In the genomic region with DNA sequence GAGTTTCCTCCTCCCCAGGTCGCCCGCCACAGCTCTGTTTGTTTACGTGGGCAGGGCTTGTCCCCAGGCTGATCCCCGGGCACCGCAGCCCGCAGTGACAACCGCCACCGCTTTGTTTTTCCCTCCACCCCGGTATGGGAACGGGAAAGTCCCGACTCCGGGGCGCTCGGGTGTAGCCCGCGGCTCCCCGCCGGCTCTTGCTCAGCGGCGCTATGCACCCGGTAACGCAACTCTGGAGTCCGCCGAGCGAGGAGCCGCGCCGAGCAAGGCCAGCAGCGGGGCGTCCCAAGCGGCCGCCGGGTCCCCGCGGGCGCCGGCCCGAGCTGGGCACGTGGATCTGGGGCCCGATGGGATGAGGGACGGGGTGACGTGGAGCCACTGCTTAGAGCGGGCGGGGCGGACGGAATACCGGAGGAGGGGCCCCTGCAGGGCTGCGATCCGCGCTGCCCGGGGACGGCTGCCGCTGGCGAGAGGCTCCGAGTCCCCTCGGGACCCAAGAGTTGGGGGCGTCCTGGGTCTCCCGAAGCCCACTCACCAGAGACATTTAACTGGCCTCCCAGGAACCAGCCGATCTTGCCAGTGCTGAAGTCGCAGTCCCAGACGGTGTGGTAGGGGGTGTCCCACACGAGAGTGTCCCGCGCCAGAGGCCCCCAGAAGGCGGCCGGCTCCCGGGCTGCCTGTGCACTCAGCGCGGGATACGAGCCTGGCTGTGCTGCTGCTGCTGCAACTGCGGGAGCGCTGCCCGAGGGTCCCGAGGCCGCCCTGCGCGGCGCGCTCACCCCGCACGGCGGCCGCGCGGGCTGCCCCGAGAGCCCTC, we compare ENCODE assay signal across 1 cellular context.
A peak's percentile ranks its signal among the peaks of the same experiment; 100 is the strongest.
TF ChIP-seq lines count a peak whose summit lies in the region.

No MANE protein-coding gene starts in this region.

TF ChIP-seq in HEK293, 187 proteins besides CTCF, POLR2A, EP300 and RAD21 (continued from another document and continues in another):
- TF ChIP-seq, protein P1, sequence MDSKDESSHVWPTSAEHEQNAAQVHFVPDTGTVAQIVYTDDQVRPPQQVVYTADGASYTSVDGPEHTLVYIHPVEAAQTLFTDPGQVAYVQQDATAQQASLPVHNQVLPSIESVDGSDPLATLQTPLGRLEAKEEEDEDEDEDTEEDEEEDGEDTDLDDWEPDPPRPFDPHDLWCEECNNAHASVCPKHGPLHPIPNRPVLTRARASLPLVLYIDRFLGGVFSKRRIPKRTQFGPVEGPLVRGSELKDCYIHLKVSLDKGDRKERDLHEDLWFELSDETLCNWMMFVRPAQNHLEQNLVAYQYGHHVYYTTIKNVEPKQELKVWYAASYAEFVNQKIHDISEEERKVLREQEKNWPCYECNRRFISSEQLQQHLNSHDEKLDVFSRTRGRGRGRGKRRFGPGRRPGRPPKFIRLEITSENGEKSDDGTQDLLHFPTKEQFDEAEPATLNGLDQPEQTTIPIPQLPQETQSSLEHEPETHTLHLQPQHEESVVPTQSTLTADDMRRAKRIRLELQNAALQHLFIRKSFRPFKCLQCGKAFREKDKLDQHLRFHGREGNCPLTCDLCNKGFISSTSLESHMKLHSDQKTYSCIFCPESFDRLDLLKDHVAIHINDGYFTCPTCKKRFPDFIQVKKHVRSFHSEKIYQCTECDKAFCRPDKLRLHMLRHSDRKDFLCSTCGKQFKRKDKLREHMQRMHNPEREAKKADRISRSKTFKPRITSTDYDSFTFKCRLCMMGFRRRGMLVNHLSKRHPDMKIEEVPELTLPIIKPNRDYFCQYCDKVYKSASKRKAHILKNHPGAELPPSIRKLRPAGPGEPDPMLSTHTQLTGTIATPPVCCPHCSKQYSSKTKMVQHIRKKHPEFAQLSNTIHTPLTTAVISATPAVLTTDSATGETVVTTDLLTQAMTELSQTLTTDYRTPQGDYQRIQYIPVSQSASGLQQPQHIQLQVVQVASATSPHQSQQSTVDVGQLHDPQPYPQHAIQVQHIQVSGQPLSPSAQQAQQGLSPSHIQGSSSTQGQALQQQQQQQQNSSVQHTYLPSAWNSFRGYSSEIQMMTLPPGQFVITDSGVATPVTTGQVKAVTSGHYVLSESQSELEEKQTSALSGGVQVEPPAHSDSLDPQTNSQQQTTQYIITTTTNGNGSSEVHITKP (tag by site-specific recombination; IDR thresholded peaks at IDR 0.05): peak; percentile 51
- no peak for TF ChIP-seq ZNF510 (tag by site-specific recombination; IDR thresholded peaks at IDR 0.05; ENCODE audit: insufficient replicate concordance)
- peak; percentile 56; the same call in 1 of the 2 replicates for TF ChIP-seq ZFP69B (tag by site-specific recombination; IDR thresholded peaks at IDR 0.05)
- TF ChIP-seq, protein P2, sequence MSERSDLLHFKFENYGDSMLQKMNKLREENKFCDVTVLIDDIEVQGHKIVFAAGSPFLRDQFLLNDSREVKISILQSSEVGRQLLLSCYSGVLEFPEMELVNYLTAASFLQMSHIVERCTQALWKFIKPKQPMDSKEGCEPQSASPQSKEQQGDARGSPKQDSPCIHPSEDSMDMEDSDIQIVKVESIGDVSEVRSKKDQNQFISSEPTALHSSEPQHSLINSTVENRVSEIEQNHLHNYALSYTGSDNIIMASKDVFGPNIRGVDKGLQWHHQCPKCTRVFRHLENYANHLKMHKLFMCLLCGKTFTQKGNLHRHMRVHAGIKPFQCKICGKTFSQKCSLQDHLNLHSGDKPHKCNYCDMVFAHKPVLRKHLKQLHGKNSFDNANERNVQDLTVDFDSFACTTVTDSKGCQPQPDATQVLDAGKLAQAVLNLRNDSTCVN (tag by site-specific recombination; optimal IDR thresholded peaks at IDR 0.05): peak; percentile 83
- no peak for TF ChIP-seq ZNF394 (tag by site-specific recombination; IDR thresholded peaks at IDR 0.05; ENCODE audit: borderline replicate concordance)
- peak; percentile 19; the same call in 1 of the 2 replicates for TF ChIP-seq ZBTB48 (tag by site-specific recombination; IDR thresholded peaks at IDR 0.05)
- peak; percentile 58; the same call in 1 of the 2 replicates for TF ChIP-seq IKZF3 (tag by site-specific recombination; IDR thresholded peaks at IDR 0.05)
- no peak for TF ChIP-seq ZNF350 (tag by site-specific recombination; IDR thresholded peaks at IDR 0.05)
- TF ChIP-seq ZNF514 (tag by site-specific recombination; IDR thresholded peaks at IDR 0.05): no peak
- TF ChIP-seq KLF9 (tag by site-specific recombination; IDR thresholded peaks at IDR 0.05; ENCODE audit: low read depth): peak; percentile 25; the same call in 1 of the 2 replicates
- TF ChIP-seq KLF8 (tag by site-specific recombination; IDR thresholded peaks at IDR 0.05): peak; percentile 30; the same call in 1 of the 2 replicates
- TF ChIP-seq ZNF791 (tag by site-specific recombination; IDR thresholded peaks at IDR 0.05): no peak
- TF ChIP-seq ZNF623 (tag by site-specific recombination; IDR thresholded peaks at IDR 0.05): no peak
- TF ChIP-seq ZNF132 (tag by site-specific recombination; IDR thresholded peaks at IDR 0.05; ENCODE audit: borderline replicate concordance): no peak
- peak; percentile 41 for TF ChIP-seq ZXDB (tag by site-specific recombination; IDR thresholded peaks at IDR 0.05)
- no peak for TF ChIP-seq ZNF624 (tag by site-specific recombination; IDR thresholded peaks at IDR 0.05)
- no peak for TF ChIP-seq ZNF391 (tag by site-specific recombination; IDR thresholded peaks at IDR 0.05; ENCODE audit: borderline replicate concordance, low read depth)
- peak; percentile 53; the same call in 1 of the 2 replicates for TF ChIP-seq ZNF76 (tag by site-specific recombination; IDR thresholded peaks at IDR 0.05; ENCODE audit: borderline replicate concordance, low read depth)
- TF ChIP-seq ZNF433 (tag by site-specific recombination; IDR thresholded peaks at IDR 0.05; ENCODE audit: low read depth): no peak
- TF ChIP-seq ZNF404 (tag by site-specific recombination; IDR thresholded peaks at IDR 0.05): no peak
- TF ChIP-seq ZNF366 (tag by site-specific recombination; conservative IDR thresholded peaks at IDR 0.05): no peak
- TF ChIP-seq GLIS1 (tag by site-specific recombination; IDR thresholded peaks at IDR 0.05): peak; percentile 24; the same call in 1 of the 2 replicates
- no peak for TF ChIP-seq ZBTB1 (tag by site-specific recombination; IDR thresholded peaks at IDR 0.05)
- no peak for TF ChIP-seq REPIN1 (tag by site-specific recombination; IDR thresholded peaks at IDR 0.05; ENCODE audit: low read depth)
- no peak for TF ChIP-seq ZNF114 (tag by site-specific recombination; IDR thresholded peaks at IDR 0.05)
- TF ChIP-seq ZNF16 (tag by site-specific recombination; IDR thresholded peaks at IDR 0.05; ENCODE audit: low read depth): no peak
- TF ChIP-seq HOXC10 (CRISPR knock-in tag; IDR thresholded peaks at IDR 0.05): no peak
- 0 out of 2 replicates have a peak, but pooled peaks have one; percentile 31 for TF ChIP-seq ZNF561 (tag by site-specific recombination; IDR thresholded peaks at IDR 0.05; ENCODE audit: borderline replicate concordance)
- TF ChIP-seq, protein P3, sequence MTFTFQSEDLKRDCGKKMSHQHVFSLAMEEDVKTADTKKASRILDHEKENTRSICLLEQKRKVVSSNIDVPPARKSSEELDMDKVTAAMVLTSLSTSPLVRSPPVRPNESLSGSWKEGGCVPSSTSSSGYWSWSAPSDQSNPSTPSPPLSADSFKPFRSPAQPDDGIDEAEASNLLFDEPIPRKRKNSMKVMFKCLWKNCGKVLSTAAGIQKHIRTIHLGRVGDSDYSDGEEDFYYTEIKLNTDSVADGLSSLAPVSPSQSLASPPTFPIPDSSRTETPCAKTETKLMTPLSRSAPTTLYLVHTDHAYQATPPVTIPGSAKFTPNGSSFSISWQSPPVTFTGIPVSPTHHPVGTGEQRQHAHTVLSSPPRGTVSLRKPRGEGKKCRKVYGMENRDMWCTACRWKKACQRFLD (tag by site-specific recombination; IDR thresholded peaks at IDR 0.05): no peak
- TF ChIP-seq ZNF571 (tag by site-specific recombination; IDR thresholded peaks at IDR 0.05): no peak
- no peak for TF ChIP-seq TRIM28 (IDR thresholded peaks at IDR 0.05; ENCODE audit: borderline replicate concordance, low read length)
- no peak for TF ChIP-seq ZNF558 (tag by site-specific recombination; IDR thresholded peaks at IDR 0.05)
- TF ChIP-seq ZNF707 (tag by site-specific recombination; IDR thresholded peaks at IDR 0.05): no peak
- 0 out of 2 replicates have a peak, but pooled peaks have one; percentile 27 for TF ChIP-seq KLF10 (tag by site-specific recombination; IDR thresholded peaks at IDR 0.05)
- no peak for TF ChIP-seq ZNF549 (tag by site-specific recombination; IDR thresholded peaks at IDR 0.05)
- TF ChIP-seq, protein P4, sequence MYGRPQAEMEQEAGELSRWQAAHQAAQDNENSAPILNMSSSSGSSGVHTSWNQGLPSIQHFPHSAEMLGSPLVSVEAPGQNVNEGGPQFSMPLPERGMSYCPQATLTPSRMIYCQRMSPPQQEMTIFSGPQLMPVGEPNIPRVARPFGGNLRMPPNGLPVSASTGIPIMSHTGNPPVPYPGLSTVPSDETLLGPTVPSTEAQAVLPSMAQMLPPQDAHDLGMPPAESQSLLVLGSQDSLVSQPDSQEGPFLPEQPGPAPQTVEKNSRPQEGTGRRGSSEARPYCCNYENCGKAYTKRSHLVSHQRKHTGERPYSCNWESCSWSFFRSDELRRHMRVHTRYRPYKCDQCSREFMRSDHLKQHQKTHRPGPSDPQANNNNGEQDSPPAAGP (tag by site-specific recombination; IDR thresholded peaks at IDR 0.05): peak; percentile 16; the same call in 1 of the 2 replicates
- peak; percentile 85 for TF ChIP-seq GLIS2 (tag by site-specific recombination; IDR thresholded peaks at IDR 0.05)
- TF ChIP-seq, protein P5, sequence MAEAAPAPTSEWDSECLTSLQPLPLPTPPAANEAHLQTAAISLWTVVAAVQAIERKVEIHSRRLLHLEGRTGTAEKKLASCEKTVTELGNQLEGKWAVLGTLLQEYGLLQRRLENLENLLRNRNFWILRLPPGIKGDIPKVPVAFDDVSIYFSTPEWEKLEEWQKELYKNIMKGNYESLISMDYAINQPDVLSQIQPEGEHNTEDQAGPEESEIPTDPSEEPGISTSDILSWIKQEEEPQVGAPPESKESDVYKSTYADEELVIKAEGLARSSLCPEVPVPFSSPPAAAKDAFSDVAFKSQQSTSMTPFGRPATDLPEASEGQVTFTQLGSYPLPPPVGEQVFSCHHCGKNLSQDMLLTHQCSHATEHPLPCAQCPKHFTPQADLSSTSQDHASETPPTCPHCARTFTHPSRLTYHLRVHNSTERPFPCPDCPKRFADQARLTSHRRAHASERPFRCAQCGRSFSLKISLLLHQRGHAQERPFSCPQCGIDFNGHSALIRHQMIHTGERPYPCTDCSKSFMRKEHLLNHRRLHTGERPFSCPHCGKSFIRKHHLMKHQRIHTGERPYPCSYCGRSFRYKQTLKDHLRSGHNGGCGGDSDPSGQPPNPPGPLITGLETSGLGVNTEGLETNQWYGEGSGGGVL (tag by site-specific recombination; IDR thresholded peaks at IDR 0.05): 0 out of 2 replicates have a peak, but pooled peaks have one; percentile 21
- TF ChIP-seq, protein P6, sequence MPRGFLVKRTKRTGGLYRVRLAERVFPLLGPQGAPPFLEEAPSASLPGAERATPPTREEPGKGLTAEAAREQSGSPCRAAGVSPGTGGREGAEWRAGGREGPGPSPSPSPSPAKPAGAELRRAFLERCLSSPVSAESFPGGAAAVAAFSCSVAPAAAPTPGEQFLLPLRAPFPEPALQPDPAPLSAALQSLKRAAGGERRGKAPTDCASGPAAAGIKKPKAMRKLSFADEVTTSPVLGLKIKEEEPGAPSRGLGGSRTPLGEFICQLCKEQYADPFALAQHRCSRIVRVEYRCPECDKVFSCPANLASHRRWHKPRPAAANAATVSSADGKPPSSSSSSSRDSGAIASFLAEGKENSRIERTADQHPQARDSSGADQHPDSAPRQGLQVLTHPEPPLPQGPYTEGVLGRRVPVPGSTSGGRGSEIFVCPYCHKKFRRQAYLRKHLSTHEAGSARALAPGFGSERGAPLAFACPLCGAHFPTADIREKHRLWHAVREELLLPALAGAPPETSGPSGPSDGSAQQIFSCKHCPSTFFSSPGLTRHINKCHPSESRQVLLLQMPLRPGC (tag by site-specific recombination; IDR thresholded peaks at IDR 0.05): no peak
- no peak for TF ChIP-seq ZNF221 (tag by site-specific recombination; IDR thresholded peaks at IDR 0.05; ENCODE audit: borderline replicate concordance)
- no peak for TF ChIP-seq ZNF747 (tag by site-specific recombination; IDR thresholded peaks at IDR 0.05)
- peak; percentile 6; the same call in 1 of the 2 replicates for TF ChIP-seq SP2 (tag by site-specific recombination; IDR thresholded peaks at IDR 0.05)
- TF ChIP-seq, protein P7, sequence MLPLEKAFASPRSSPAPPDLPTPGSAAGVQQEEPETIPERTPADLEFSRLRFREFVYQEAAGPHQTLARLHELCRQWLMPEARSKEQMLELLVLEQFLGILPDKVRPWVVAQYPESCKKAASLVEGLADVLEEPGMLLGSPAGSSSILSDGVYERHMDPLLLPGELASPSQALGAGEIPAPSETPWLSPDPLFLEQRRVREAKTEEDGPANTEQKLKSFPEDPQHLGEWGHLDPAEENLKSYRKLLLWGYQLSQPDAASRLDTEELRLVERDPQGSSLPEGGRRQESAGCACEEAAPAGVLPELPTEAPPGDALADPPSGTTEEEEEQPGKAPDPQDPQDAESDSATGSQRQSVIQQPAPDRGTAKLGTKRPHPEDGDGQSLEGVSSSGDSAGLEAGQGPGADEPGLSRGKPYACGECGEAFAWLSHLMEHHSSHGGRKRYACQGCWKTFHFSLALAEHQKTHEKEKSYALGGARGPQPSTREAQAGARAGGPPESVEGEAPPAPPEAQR (tag by site-specific recombination; IDR thresholded peaks at IDR 0.05): no peak
- TF ChIP-seq SCRT1 (tag by site-specific recombination; IDR thresholded peaks at IDR 0.05; ENCODE audit: borderline replicate concordance): no peak
- TF ChIP-seq, protein P8, sequence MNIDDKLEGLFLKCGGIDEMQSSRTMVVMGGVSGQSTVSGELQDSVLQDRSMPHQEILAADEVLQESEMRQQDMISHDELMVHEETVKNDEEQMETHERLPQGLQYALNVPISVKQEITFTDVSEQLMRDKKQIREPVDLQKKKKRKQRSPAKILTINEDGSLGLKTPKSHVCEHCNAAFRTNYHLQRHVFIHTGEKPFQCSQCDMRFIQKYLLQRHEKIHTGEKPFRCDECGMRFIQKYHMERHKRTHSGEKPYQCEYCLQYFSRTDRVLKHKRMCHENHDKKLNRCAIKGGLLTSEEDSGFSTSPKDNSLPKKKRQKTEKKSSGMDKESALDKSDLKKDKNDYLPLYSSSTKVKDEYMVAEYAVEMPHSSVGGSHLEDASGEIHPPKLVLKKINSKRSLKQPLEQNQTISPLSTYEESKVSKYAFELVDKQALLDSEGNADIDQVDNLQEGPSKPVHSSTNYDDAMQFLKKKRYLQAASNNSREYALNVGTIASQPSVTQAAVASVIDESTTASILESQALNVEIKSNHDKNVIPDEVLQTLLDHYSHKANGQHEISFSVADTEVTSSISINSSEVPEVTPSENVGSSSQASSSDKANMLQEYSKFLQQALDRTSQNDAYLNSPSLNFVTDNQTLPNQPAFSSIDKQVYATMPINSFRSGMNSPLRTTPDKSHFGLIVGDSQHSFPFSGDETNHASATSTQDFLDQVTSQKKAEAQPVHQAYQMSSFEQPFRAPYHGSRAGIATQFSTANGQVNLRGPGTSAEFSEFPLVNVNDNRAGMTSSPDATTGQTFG (tag by site-specific recombination; IDR thresholded peaks at IDR 0.05; ENCODE audit: borderline replicate concordance): no peak
- TF ChIP-seq, protein P9, sequence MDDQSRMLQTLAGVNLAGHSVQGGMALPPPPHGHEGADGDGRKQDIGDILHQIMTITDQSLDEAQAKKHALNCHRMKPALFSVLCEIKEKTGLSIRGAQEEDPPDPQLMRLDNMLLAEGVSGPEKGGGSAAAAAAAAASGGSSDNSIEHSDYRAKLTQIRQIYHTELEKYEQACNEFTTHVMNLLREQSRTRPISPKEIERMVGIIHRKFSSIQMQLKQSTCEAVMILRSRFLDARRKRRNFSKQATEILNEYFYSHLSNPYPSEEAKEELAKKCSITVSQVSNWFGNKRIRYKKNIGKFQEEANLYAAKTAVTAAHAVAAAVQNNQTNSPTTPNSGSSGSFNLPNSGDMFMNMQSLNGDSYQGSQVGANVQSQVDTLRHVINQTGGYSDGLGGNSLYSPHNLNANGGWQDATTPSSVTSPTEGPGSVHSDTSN (CRISPR knock-in tag; IDR thresholded peaks at IDR 0.05): 0 out of 2 replicates have a peak, but pooled peaks have one; percentile 26
